Comparison of ENCODE assay signal across 1 cellular context in the genomic region with DNA sequence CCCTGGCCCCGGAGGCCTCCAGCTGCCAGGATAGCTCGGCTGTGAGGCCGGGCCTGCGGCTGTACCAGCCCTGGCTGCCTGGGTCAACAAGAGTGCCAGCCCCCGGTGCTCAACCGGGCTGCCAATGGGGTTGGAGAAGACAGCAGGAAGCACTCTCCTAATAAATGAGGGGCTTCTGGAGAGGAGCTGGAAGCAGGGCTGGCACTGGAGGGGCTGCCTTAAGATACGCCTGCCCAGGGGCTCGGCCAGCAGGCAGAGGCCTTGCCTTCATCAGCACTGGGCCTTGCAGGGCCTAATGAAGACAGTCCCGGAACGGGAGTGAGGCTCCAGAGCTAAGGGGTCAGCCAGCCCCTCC.
TF ChIP-seq lines count a peak whose summit lies in the region.

No MANE protein-coding gene starts in this region.

TF ChIP-seq in HepG2, 621 proteins besides CTCF, POLR2A, EP300 and RAD21 (continued from another document):
- peak; percentile 15; the same call in 1 of the 2 replicates for TF ChIP-seq ZFX (CRISPR knock-in tag; IDR thresholded peaks at IDR 0.05; ENCODE audit: low read depth)
